ENCODE assay signal across 8 cellular contexts in genomic region chr1:54404263-54404662, GRCh38. TPM values are rescaled to one million over a fixed set of nuclear protein-coding genes. Genes with fewer than 3 reads are reported as not detected.
DNase-seq lines count a peak whose midpoint lies in the region; ATAC-seq and TF ChIP-seq lines count a peak whose summit lies in the region.

No MANE protein-coding gene starts in this region.

- H3K27me3 ChIP-seq in DND-41 (ENCODE audit: insufficient read depth, low read length, poor library complexity) = no peaks in the 10 kb centered on the region
- no peaks in the 10 kb centered on the region for H3K27me3 ChIP-seq in SJSA1 (replicated peaks)
- no peaks in the 10 kb centered on the region for H3K27me3 ChIP-seq in esophagus squamous epithelium
- no peaks in the 10 kb centered on the region for H3K27me3 ChIP-seq in prostate gland (replicated peaks; ENCODE audit: insufficient read depth)

- H3K4me3 ChIP-seq in DND-41 (ENCODE audit: low read depth in 1 of 2, low read length in 2 of 2) (peak overlapping the region in 1 of 2 experiments; percentile 75; a peak in 3 of 4 replicates), SJSA1 (peak overlapping the region; percentile 89), esophagus squamous epithelium (peak overlapping the region in 3 of 4 donors; percentile 74 to 98 (median 89)), prostate gland (peak overlapping the region; percentile 81 to 95)

- WGBS in esophagus squamous epithelium, 2 donors = 58 to 72% methylated on average over 3 to 10 of the region's 11 CpGs
- 36% methylated on average over 11 of the region's 11 CpGs for WGBS in prostate gland

- no peak for DNase-seq in DND-41
- no peak for DNase-seq in SJSA1 (ENCODE audit: low read depth in 1 of 2, low spot score in 2 of 2)
- no peak for DNase-seq in esophagus squamous epithelium (lab: John Stamatoyannopoulos, UW)
- no peak for DNase-seq in prostate gland (ENCODE audit: low spot score)
- DNase-seq in DMS53 (lab: John Stamatoyannopoulos, UW) = no peak
- DNase-seq in NAMALWA (ENCODE audit: low spot score) = no peak
- DNase-seq in NCI-H526 treated with DMSO at 0.1 percent for 48 hours (lab: John Stamatoyannopoulos, UW) = no peak

- H3K79me2 ChIP-seq in DND-41 (ENCODE audit: insufficient read depth, low read length) = peaks cover 77% of the 10 kb centered on the region

- H3K4me2 ChIP-seq in DND-41 (ENCODE audit: insufficient read depth, low read length) = peak overlapping the region; percentile 68

- intact Hi-C loops in esophagus squamous epithelium (cut with DNase I) (loop anchor here (10.0 kb wide), 1 partner anchor 129 kb away; no protein-coding TSS in a partner anchor), prostate gland (cut with DNase I) (no loop called here)

- H3K9ac ChIP-seq in DND-41 (ENCODE audit: low read depth, low read length) = peak overlapping the region; percentile 77

- TF ChIP-seq POLR2A in esophagus squamous epithelium (IDR thresholded peaks at IDR 0.05) (no peak), prostate gland (IDR thresholded peaks at IDR 0.05) (no peak)

- TF ChIP-seq CTCF in DND-41 (IDR thresholded peaks at IDR 0.05; ENCODE audit: borderline replicate concordance, extremely low read depth, low read length, poor library complexity, severe bottlenecking) (no peak), esophagus squamous epithelium (IDR thresholded peaks at IDR 0.05) (no peak), prostate gland (IDR thresholded peaks at IDR 0.05) (no peak)

- H3K4me1 ChIP-seq in DND-41 (ENCODE audit: insufficient read depth, low read length) (peaks cover 63% of the 10 kb centered on the region), SJSA1 (replicated peaks) (peaks cover 44% of the 10 kb centered on the region), esophagus squamous epithelium (peaks cover 32 to 68% (median 36%) of the 10 kb centered on the region in 3 donors), prostate gland (replicated peaks) (peaks cover 7% of the 10 kb centered on the region)

- H2AFZ ChIP-seq in DND-41 (ENCODE audit: low read depth, low read length) = no peak overlapping the region

- H4K20me1 ChIP-seq in DND-41 (ENCODE audit: insufficient read depth, low read length) = peaks cover 48% of the 10 kb centered on the region

- H3K36me3 ChIP-seq in DND-41 (ENCODE audit: insufficient read depth, low read length) (peaks cover 46% of the 10 kb centered on the region), SJSA1 (peaks cover 57% of the 10 kb centered on the region), esophagus squamous epithelium (peaks cover 8 to 41% (median 9%) of the 10 kb centered on the region in 3 donors), prostate gland (peaks cover 0 to 5% of the 10 kb centered on the region in 2 donors)

- H3K9me3 ChIP-seq in DND-41 (ENCODE audit: insufficient read depth, low read length, severe bottlenecking) = no peaks in the 10 kb centered on the region
- no peaks in the 10 kb centered on the region for H3K9me3 ChIP-seq in SJSA1 (replicated peaks)
- H3K9me3 ChIP-seq in esophagus squamous epithelium = no peaks in the 10 kb centered on the region
- H3K9me3 ChIP-seq in prostate gland = no peaks in the 10 kb centered on the region

- ATAC-seq in DND-41 (ENCODE audit: insufficient read depth, low read depth) (no peak), GM18517 (IDR thresholded peaks at IDR 0.05; ENCODE audit: unreplicated experiment) (no peak)

- H3K27ac ChIP-seq in DND-41 (ENCODE audit: low read length) = peak overlapping the region; percentile 63
- no peak overlapping the region for H3K27ac ChIP-seq in SJSA1
- H3K27ac ChIP-seq in esophagus squamous epithelium = peak overlapping the region in 2 of 4 donors; percentile 57 to 75
- peak overlapping the region; percentile 64 to 92 for H3K27ac ChIP-seq in prostate gland

RNA-seq across cellular contexts. Expression of gene SSBP3, which starts 1.9 kb away (rescaled TPM):
- 27.0 and 56.0 TPM in 2 replicates for total RNA-seq in SJSA1 (2014; rRNA removed; shearing (Covaris generic))
- total RNA-seq in esophagus squamous epithelium (10 to 100 TPM; 17.1 to 25.4 (median 21.5) TPM), prostate gland (10 to 100 TPM; 45.0 to 94.4 TPM)
